8 cellular contexts compared by ENCODE assay signal in the genomic region with DNA sequence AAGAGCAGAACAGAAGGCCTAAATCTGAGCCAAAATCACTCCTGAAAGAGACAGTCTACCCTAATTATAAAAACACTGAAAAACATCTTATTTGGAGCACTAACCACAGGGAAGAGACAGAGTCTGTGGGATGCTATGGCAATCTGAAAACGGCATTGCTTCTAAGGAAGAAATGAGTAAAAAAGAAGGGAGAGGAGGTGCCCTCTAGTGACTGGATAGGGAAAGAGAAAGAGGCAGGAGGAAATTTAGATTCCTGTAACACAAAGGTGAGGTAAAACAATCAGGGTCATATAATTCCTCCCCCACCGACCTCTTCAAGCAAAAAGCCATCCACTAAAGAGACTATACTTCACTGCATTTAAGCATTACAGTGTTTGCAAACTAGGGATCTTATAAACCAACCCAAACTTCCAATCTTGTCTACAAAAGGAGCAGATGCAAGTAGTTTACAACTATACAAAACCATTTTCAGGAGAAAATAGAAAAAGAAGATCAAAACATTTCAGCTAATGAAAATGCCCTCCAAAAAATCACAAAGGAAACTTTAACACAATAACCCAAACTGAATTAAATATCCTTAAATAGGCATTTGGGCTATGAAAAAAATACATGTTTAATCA. TPM values are rescaled to one million over a fixed set of nuclear protein-coding genes. Genes with fewer than 3 reads are reported as not detected.
DNase-seq lines count a peak whose midpoint lies in the region; ATAC-seq and TF ChIP-seq lines count a peak whose summit lies in the region.

No MANE protein-coding gene starts in this region.

- no peaks in the 10 kb centered on the region for H3K27me3 ChIP-seq in transverse colon
- H3K27me3 ChIP-seq in CD8-positive, alpha-beta memory T cell (ENCODE audit: insufficient read depth, low read length, poor library complexity, severe bottlenecking) = no peaks in the 10 kb centered on the region

- H3K4me1 Mint-ChIP-seq in activated CD8-positive, alpha-beta T cell treated with anti-CD3 and anti-CD28 coated beads for 36 hours (ENCODE audit: low read depth) = peaks cover 5% of the 10 kb centered on the region
- H3K4me1 Mint-ChIP-seq in activated CD8-positive, alpha-beta T cell treated with anti-CD3 and anti-CD28 coated beads, Interleukin-2, amount 10 ng/mL, durations not matched to agents 7 days and 5 days (ENCODE audit: low read depth) = no peaks in the 10 kb centered on the region
- peaks cover 8 to 20% (median 9%) of the 10 kb centered on the region in 3 donors for H3K4me1 Mint-ChIP-seq in CD8-positive, alpha-beta memory T cell

- peak; percentile 59 for TF ChIP-seq CTCF in activated CD8-positive, alpha-beta T cell treated with anti-CD3 and anti-CD28 coated beads for 36 hours (IDR thresholded peaks at IDR 0.05)
- TF ChIP-seq CTCF in coronary artery (IDR thresholded peaks at IDR 0.05) (peak; percentile 30), transverse colon (IDR thresholded peaks at IDR 0.05) (peak; percentile 30 to 44 (median 39))

- ATAC-seq in activated CD8-positive, alpha-beta T cell treated with anti-CD3 and anti-CD28 coated beads for 36 hours = no peak
- no peak for ATAC-seq in activated CD8-positive, alpha-beta T cell treated with anti-CD3 and anti-CD28 coated beads, Interleukin-2, amount 10 ng/mL, durations not matched to agents 7 days and 5 days
- no peak for ATAC-seq in HG02588 (IDR thresholded peaks at IDR 0.05; ENCODE audit: unreplicated experiment)
- no peak for ATAC-seq in GM21786 (IDR thresholded peaks at IDR 0.05; ENCODE audit: unreplicated experiment)

- peaks cover 0 to 12% of the 10 kb centered on the region in 2 donors for H3K9me3 ChIP-seq in transverse colon
- no peaks in the 10 kb centered on the region for H3K9me3 ChIP-seq in CD8-positive, alpha-beta memory T cell (ENCODE audit: low read length)

- H3K27ac ChIP-seq in coronary artery = no peak overlapping the region
- H3K27ac ChIP-seq in transverse colon = no peak overlapping the region
- H3K27ac ChIP-seq in CD8-positive, alpha-beta memory T cell (ENCODE audit: low read depth, low read length) = no peak overlapping the region

- no peak for DNase-seq in activated CD8-positive, alpha-beta T cell treated with anti-CD3 and anti-CD28 coated beads for 36 hours
- DNase-seq in activated CD8-positive, alpha-beta T cell treated with anti-CD3 and anti-CD28 coated beads, Interleukin-2, amount 10 ng/mL, durations not matched to agents 7 days and 5 days = no peak
- DNase-seq in NCI-H2196 treated with DMSO at 0.1 percent for 48 hours (lab: John Stamatoyannopoulos, UW; ENCODE audit: unreplicated experiment) (peak; percentile 40), coronary artery (ENCODE audit: low spot score) (no peak), transverse colon (no peak)
- no peak for DNase-seq in CD8-positive, alpha-beta memory T cell

- no peak for TF ChIP-seq EP300 in transverse colon (IDR thresholded peaks at IDR 0.05; ENCODE audit: low read depth)

- in situ Hi-C loops in transverse colon (cut with MboI; ENCODE audit: low pct_ligation_motif_present in 1 of 4, low pct_unique_long_range_greater_than_20kb in 1 of 4, low sequenced_read_pairs in 3 of 4) = loop anchor here in 2 of 4 donors (10.0 kb wide), 1 partner anchor 227 kb away; no protein-coding TSS in a partner anchor

- H3K36me3 ChIP-seq in transverse colon = peaks cover 0 to 12% (median 5%) of the 10 kb centered on the region in 4 donors
- H3K36me3 ChIP-seq in CD8-positive, alpha-beta memory T cell (ENCODE audit: insufficient read depth, low read length) = no peaks in the 10 kb centered on the region

- POLR2A ChIA-PET in activated CD8-positive, alpha-beta T cell treated with anti-CD3 and anti-CD28 coated beads for 36 hours (lab: Charles Lee) = no interaction called here
- POLR2A ChIA-PET in activated CD8-positive, alpha-beta T cell treated with anti-CD3 and anti-CD28 coated beads, Interleukin-2, amount 10 ng/mL, durations not matched to agents 7 days and 5 days (lab: Charles Lee) = no interaction called here
- POLR2A ChIA-PET in CD8-positive, alpha-beta memory T cell (lab: Charles Lee) = no interaction called here

- no peak overlapping the region for H3K4me3 Mint-ChIP-seq in activated CD8-positive, alpha-beta T cell treated with anti-CD3 and anti-CD28 coated beads for 36 hours
- no peak overlapping the region for H3K4me3 Mint-ChIP-seq in activated CD8-positive, alpha-beta T cell treated with anti-CD3 and anti-CD28 coated beads, Interleukin-2, amount 10 ng/mL, durations not matched to agents 7 days and 5 days
- H3K4me3 Mint-ChIP-seq in CD8-positive, alpha-beta memory T cell = no peak overlapping the region

- intact Hi-C loops in activated CD8-positive, alpha-beta T cell treated with anti-CD3 and anti-CD28 coated beads for 36 hours (cut with micrococcal nuclease) = no loop called here
- intact Hi-C loops in transverse colon (cut with DNase I; ENCODE audit: low total_unique reads) = no loop called here

- H3K4me1 ChIP-seq in transverse colon = peaks cover 0 to 7% (median 0%) of the 10 kb centered on the region in 4 donors
- H3K4me1 ChIP-seq in CD8-positive, alpha-beta memory T cell (ENCODE audit: insufficient read depth, low read length) = no peaks in the 10 kb centered on the region

- H3K9me3 Mint-ChIP-seq in activated CD8-positive, alpha-beta T cell treated with anti-CD3 and anti-CD28 coated beads for 36 hours = peaks cover 4% of the 10 kb centered on the region
- peaks cover 5% of the 10 kb centered on the region for H3K9me3 Mint-ChIP-seq in activated CD8-positive, alpha-beta T cell treated with anti-CD3 and anti-CD28 coated beads, Interleukin-2, amount 10 ng/mL, durations not matched to agents 7 days and 5 days (ENCODE audit: insufficient read depth)
- peaks cover 0 to 8% (median 4%) of the 10 kb centered on the region in 5 donors for H3K9me3 Mint-ChIP-seq in CD8-positive, alpha-beta memory T cell

- peaks cover 38% of the 10 kb centered on the region for H3K36me3 Mint-ChIP-seq in activated CD8-positive, alpha-beta T cell treated with anti-CD3 and anti-CD28 coated beads for 36 hours (ENCODE audit: low read depth)
- H3K36me3 Mint-ChIP-seq in activated CD8-positive, alpha-beta T cell treated with anti-CD3 and anti-CD28 coated beads, Interleukin-2, amount 10 ng/mL, durations not matched to agents 7 days and 5 days (ENCODE audit: low read depth) = peaks cover 16% of the 10 kb centered on the region
- peaks cover 34 to 61% (median 38%) of the 10 kb centered on the region in 3 donors for H3K36me3 Mint-ChIP-seq in CD8-positive, alpha-beta memory T cell

- CTCF ChIA-PET in activated CD8-positive, alpha-beta T cell treated with anti-CD3 and anti-CD28 coated beads for 36 hours (lab: Charles Lee) = interaction anchor here (0.8 to 1.4 kb wide), 4 partner anchors 8 to 106 kb away, joined by 3 to 6 read pairs (median 3); no protein-coding TSS in a partner anchor
- CTCF ChIA-PET in activated CD8-positive, alpha-beta T cell treated with anti-CD3 and anti-CD28 coated beads, Interleukin-2, amount 10 ng/mL, durations not matched to agents 7 days and 5 days (lab: Charles Lee) = interaction anchor here (0.7 to 1.2 kb wide), 5 partner anchors 8 to 230 kb away, joined by 3 to 5 read pairs (median 3); no protein-coding TSS in a partner anchor
- CTCF ChIA-PET in CD8-positive, alpha-beta memory T cell (lab: Charles Lee) = interaction anchor here (0.9 to 1.0 kb wide), 3 partner anchors 8 to 104 kb away, joined by 3 to 8 read pairs (median 3); partner anchors contain the start of gene ADCY5

- H3K27me3 Mint-ChIP-seq in activated CD8-positive, alpha-beta T cell treated with anti-CD3 and anti-CD28 coated beads for 36 hours = no peaks in the 10 kb centered on the region
- H3K27me3 Mint-ChIP-seq in activated CD8-positive, alpha-beta T cell treated with anti-CD3 and anti-CD28 coated beads, Interleukin-2, amount 10 ng/mL, durations not matched to agents 7 days and 5 days (ENCODE audit: low read depth) = no peaks in the 10 kb centered on the region
- no peaks in the 10 kb centered on the region for H3K27me3 Mint-ChIP-seq in CD8-positive, alpha-beta memory T cell

- no peak overlapping the region for H3K4me3 ChIP-seq in coronary artery
- no peak overlapping the region for H3K4me3 ChIP-seq in transverse colon
- no peak overlapping the region for H3K4me3 ChIP-seq in CD8-positive, alpha-beta memory T cell (ENCODE audit: low read length)

- no peak for TF ChIP-seq POLR2A in transverse colon (IDR thresholded peaks at IDR 0.05)

- no peak overlapping the region for H3K27ac Mint-ChIP-seq in activated CD8-positive, alpha-beta T cell treated with anti-CD3 and anti-CD28 coated beads for 36 hours
- no peak overlapping the region for H3K27ac Mint-ChIP-seq in activated CD8-positive, alpha-beta T cell treated with anti-CD3 and anti-CD28 coated beads, Interleukin-2, amount 10 ng/mL, durations not matched to agents 7 days and 5 days
- no peak overlapping the region for H3K27ac Mint-ChIP-seq in CD8-positive, alpha-beta memory T cell

- 13 to 26% methylated on average over 2 of the region's 2 CpGs for WGBS in transverse colon (ENCODE audit: low coverage in 1 of 2), 2 donors

RNA-seq across cellular contexts. Expression of gene HACD2, which starts 32.6 kb away (rescaled TPM):
- 10 to 100 TPM; 25.1 to 26.9 TPM for total RNA-seq in activated CD8-positive, alpha-beta T cell treated with anti-CD3 and anti-CD28 coated beads for 36 hours
- 10 to 100 TPM; 20.7 to 23.8 TPM for total RNA-seq in activated CD8-positive, alpha-beta T cell treated with anti-CD3 and anti-CD28 coated beads, Interleukin-2, amount 10 ng/mL, durations not matched to agents 7 days and 5 days
- total RNA-seq in transverse colon = 10 to 100 TPM; 11.9 to 70.5 (median 48.2) TPM
- 10 to 100 TPM; 33.0 to 33.3 TPM for total RNA-seq in CD8-positive, alpha-beta memory T cell
- polyA plus RNA-seq in CD8-positive, alpha-beta memory T cell = 25.9 TPM
